Comparison of ENCODE assay signal across 31 cellular contexts in the genomic region with DNA sequence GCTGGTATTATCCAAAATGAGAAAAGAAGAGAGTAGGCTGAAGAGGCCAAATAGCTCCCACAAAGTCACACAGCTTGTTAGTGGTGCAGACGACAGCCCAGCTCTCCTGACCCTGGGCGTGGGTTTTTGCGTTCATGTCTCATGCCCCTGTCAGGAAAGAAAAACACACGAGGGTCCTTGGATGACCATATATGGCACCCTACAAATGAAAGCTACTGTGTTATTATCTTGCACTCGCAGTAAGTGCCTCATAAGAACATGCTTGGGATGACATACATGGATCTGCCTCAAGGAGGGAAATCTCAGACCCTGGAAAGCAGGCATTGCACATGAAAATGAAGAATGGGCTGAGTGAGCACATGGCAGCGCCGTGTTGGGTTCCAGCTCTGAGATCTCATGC.
"Had no signal": no experiment of that assay in that cellular context is flagged by ENCODE, and none has a peak within 500 bp of the region (broad histone marks: within the 10 kb centered on the region; RNA-seq: fewer than 3 reads in every experiment).

No MANE protein-coding gene starts in this region.

- H3K4me1 ChIP-seq: pancreas, prostate gland, tibial nerve had no signal

- H3K27me3 Mint-ChIP-seq: stimulated activated naive CD8-positive, alpha-beta T cell treated with anti-CD3 and anti-CD28 coated beads, Interleukin-15, amount 100 ng/mL, for 72 hours had no signal

- DNase-seq: hypothalamus; immature natural killer cell; kidney; left colon; left ventricle myocardium inferior; midbrain; mucosa of descending colon; naive thymus-derived CD4-positive, alpha-beta T cell; nucleus accumbens; pancreas; posterior cingulate gyrus; retina; right cardiac atrium; sigmoid colon; small intestine; spleen; stimulated activated CD4-positive, alpha-beta T cell treated with anti-CD3 and anti-CD28 coated beads, Interleukin-1b, Interleukin-23, amount 100 ng/mL, for 48 hours; stimulated activated CD4-positive, alpha-beta T cell treated with anti-CD3 and anti-CD28 coated beads, Interleukin-2, amount 100 ng/mL, for 48 hours; stimulated activated CD4-positive, alpha-beta T cell treated with anti-CD3 and anti-CD28 coated beads, Interleukin-4, amount 100 ng/mL, for 4 hours; stimulated activated CD8-positive, alpha-beta memory T cell treated with anti-CD3 and anti-CD28 coated beads, Interleukin-4, amount 100 ng/mL, for 48 hours; stimulated activated naive CD4-positive, alpha-beta T cell treated with Interleukin-2 at 50 U/mL for 16 hours; stimulated activated naive CD8-positive, alpha-beta T cell treated with anti-CD3 and anti-CD28 coated beads, Interleukin-15, amount 100 ng/mL, for 72 hours; substantia nigra had no signal

- H3K9me3 Mint-ChIP-seq: immature natural killer cell; naive thymus-derived CD4-positive, alpha-beta T cell; natural killer cell treated with Interleukin-12 subunit alpha and Interleukin-12 subunit beta and Interleukin-15 and Interleukin-18, amount 100 ng/mL, for 72 hours; neural crest cell; stimulated activated memory B cell treated with anti-CD40 and anti-IgM and Interleukin-4, amounts not matched to agents 10 μg/mL and 1 μg/mL and 100 μg/mL, for 72 hours; stimulated activated naive CD8-positive, alpha-beta T cell treated with anti-CD3 and anti-CD28 coated beads, Interleukin-15, amount 100 ng/mL, for 72 hours; type B pancreatic cell had no signal

- H3K4me3 ChIP-seq: left ventricle myocardium inferior, lung, mucosa of descending colon, pancreas, prostate gland, sigmoid colon, spleen, tibial nerve, vagina had no signal

- H3K9me3 ChIP-seq: left ventricle myocardium inferior, mucosa of descending colon, pancreas, prostate gland, sigmoid colon, spleen, tibial nerve, vagina had no signal

- ATAC-seq: left colon; mucosa of descending colon; naive thymus-derived CD4-positive, alpha-beta T cell; natural killer cell treated with Interleukin-12 subunit alpha and Interleukin-12 subunit beta and Interleukin-15 and Interleukin-18, amount 100 ng/mL, for 72 hours; pancreas; right cardiac atrium; stimulated activated memory B cell treated with anti-CD40 and anti-IgM and Interleukin-4, amounts not matched to agents 10 μg/mL and 1 μg/mL and 100 μg/mL, for 72 hours; stimulated activated naive CD8-positive, alpha-beta T cell treated with anti-CD3 and anti-CD28 coated beads, Interleukin-15, amount 100 ng/mL, for 72 hours had no signal

- H3K4me3 Mint-ChIP-seq: immature natural killer cell; naive thymus-derived CD4-positive, alpha-beta T cell; natural killer cell treated with Interleukin-12 subunit alpha and Interleukin-12 subunit beta and Interleukin-15 and Interleukin-18, amount 100 ng/mL, for 72 hours; neural crest cell; stimulated activated memory B cell treated with anti-CD40 and anti-IgM and Interleukin-4, amounts not matched to agents 10 μg/mL and 1 μg/mL and 100 μg/mL, for 72 hours; stimulated activated naive CD8-positive, alpha-beta T cell treated with anti-CD3 and anti-CD28 coated beads, Interleukin-15, amount 100 ng/mL, for 72 hours; type B pancreatic cell had no signal

- H3K27ac Mint-ChIP-seq: immature natural killer cell; naive thymus-derived CD4-positive, alpha-beta T cell; natural killer cell treated with Interleukin-12 subunit alpha and Interleukin-12 subunit beta and Interleukin-15 and Interleukin-18, amount 100 ng/mL, for 72 hours; stimulated activated memory B cell treated with anti-CD40 and anti-IgM and Interleukin-4, amounts not matched to agents 10 μg/mL and 1 μg/mL and 100 μg/mL, for 72 hours; stimulated activated naive CD8-positive, alpha-beta T cell treated with anti-CD3 and anti-CD28 coated beads, Interleukin-15, amount 100 ng/mL, for 72 hours; type B pancreatic cell had no signal

- H3K27me3 ChIP-seq: pancreas, sigmoid colon, tibial nerve, vagina had no signal

- H3K36me3 Mint-ChIP-seq: immature natural killer cell; naive thymus-derived CD4-positive, alpha-beta T cell; natural killer cell treated with Interleukin-12 subunit alpha and Interleukin-12 subunit beta and Interleukin-15 and Interleukin-18, amount 100 ng/mL, for 72 hours; stimulated activated memory B cell treated with anti-CD40 and anti-IgM and Interleukin-4, amounts not matched to agents 10 μg/mL and 1 μg/mL and 100 μg/mL, for 72 hours; type B pancreatic cell had no signal

- H3K27ac ChIP-seq: left ventricle myocardium inferior, pancreas, prostate gland, sigmoid colon, spleen, tibial nerve, vagina had no signal

- H3K36me3 ChIP-seq: left ventricle myocardium inferior, pancreas, prostate gland, sigmoid colon, spleen, tibial nerve, vagina had no signal

- H3K4me1 Mint-ChIP-seq: immature natural killer cell; naive thymus-derived CD4-positive, alpha-beta T cell; neural crest cell; stimulated activated memory B cell treated with anti-CD40 and anti-IgM and Interleukin-4, amounts not matched to agents 10 μg/mL and 1 μg/mL and 100 μg/mL, for 72 hours; stimulated activated naive CD8-positive, alpha-beta T cell treated with anti-CD3 and anti-CD28 coated beads, Interleukin-15, amount 100 ng/mL, for 72 hours had no signal
